Comparison of ENCODE assay signal across 15 cellular contexts in the genomic region with DNA sequence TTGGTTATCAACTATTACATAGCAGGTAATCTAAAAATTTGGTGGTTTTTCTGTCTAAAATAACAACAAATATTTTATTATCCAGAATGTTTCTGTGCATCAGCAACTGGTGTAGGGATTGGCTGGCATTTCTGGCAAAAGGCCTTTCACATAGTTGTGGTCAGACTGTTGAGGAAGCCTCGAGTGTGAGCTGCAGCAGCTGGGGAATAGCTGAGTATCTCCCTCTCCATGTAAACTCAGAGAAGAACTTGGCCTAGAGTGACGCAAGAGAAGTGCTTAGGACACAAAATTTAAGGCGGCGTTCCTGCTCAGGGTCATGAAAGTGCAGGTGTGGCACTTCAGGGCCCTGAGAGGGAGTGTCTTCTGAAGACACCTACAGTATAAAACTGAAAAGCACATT.
DNase-seq lines count a peak whose midpoint lies in the region; TF ChIP-seq lines count a peak whose summit lies in the region.
"Had no signal": no experiment of that assay in that cellular context is flagged by ENCODE, and none has a peak within 500 bp of the region (broad histone marks: within the 10 kb centered on the region; RNA-seq: fewer than 3 reads in every experiment).

No MANE protein-coding gene starts in this region.

- intact Hi-C loops in activated naive CD4-positive, alpha-beta T cell treated with anti-CD3 and anti-CD28 coated beads for 36 hours (cut with micrococcal nuclease) = no loop called here

- H3K4me3 Mint-ChIP-seq in activated naive CD4-positive, alpha-beta T cell treated with anti-CD3 and anti-CD28 coated beads for 36 hours = no peak overlapping the region
- H3K4me3 Mint-ChIP-seq: activated T-helper 17 cell treated with anti-CD3 and anti-CD28 coated beads, Interleukin-2, amount 50 U/mL, for 72 hours; endodermal cell; T-helper 2 cell treated with Interferon-gamma antibody and Interleukin-4, amounts not matched to agents 5 μg/mL and 100 μg/mL, for 36 hours had no signal

- H3K27me3 ChIP-seq in brain microvascular endothelial cell (replicated peaks) = no peaks in the 10 kb centered on the region
- H3K27me3 ChIP-seq in kidney epithelial cell (ENCODE audit: control insufficient read depth, insufficient read depth, low read length) = no peaks in the 10 kb centered on the region
- H3K27me3 ChIP-seq: thyroid gland had no signal

- TF ChIP-seq CTCF in AG04449 (IDR thresholded peaks at IDR 0.05; ENCODE audit: insufficient read depth, low read length, missing control alignments) (no peak), brain microvascular endothelial cell (IDR thresholded peaks at IDR 0.05; ENCODE audit: low read depth, low read length, missing control alignments) (no peak), kidney epithelial cell (IDR thresholded peaks at IDR 0.05; ENCODE audit: insufficient read depth, low read length, poor library complexity, severe bottlenecking) (no peak)

- POLR2A ChIA-PET in AG04449 (lab: Yijun Ruan, JAX) = no interaction called here

- H3K9me3 Mint-ChIP-seq in activated naive CD4-positive, alpha-beta T cell treated with anti-CD3 and anti-CD28 coated beads for 36 hours = peaks cover 8% of the 10 kb centered on the region
- H3K9me3 Mint-ChIP-seq: endodermal cell had no signal

- CTCF ChIA-PET in AG04449 (lab: Yijun Ruan, JAX) = no interaction called here
- CTCF ChIA-PET in activated naive CD4-positive, alpha-beta T cell treated with anti-CD3 and anti-CD28 coated beads for 36 hours (lab: Charles Lee) = no interaction called here

- H3K36me3 ChIP-seq in brain microvascular endothelial cell (replicated peaks) (no peaks in the 10 kb centered on the region), kidney epithelial cell (ENCODE audit: control insufficient read depth, insufficient read depth, low read length) (no peaks in the 10 kb centered on the region)
- H3K36me3 ChIP-seq: thyroid gland had no signal

- H3K27ac ChIP-seq in brain microvascular endothelial cell = no peak overlapping the region
- H3K27ac ChIP-seq: thyroid gland had no signal

- H3K27me3 Mint-ChIP-seq in activated naive CD4-positive, alpha-beta T cell treated with anti-CD3 and anti-CD28 coated beads for 36 hours (ENCODE audit: low read depth) = no peaks in the 10 kb centered on the region
- H3K27me3 Mint-ChIP-seq: activated T-helper 17 cell treated with anti-CD3 and anti-CD28 coated beads, Interleukin-2, amount 50 U/mL, for 72 hours had no signal

- H3K4me1 Mint-ChIP-seq in activated naive CD4-positive, alpha-beta T cell treated with anti-CD3 and anti-CD28 coated beads for 36 hours (ENCODE audit: low read depth) = no peaks in the 10 kb centered on the region
- H3K4me1 Mint-ChIP-seq: activated T-helper 17 cell treated with anti-CD3 and anti-CD28 coated beads, Interleukin-2, amount 50 U/mL, for 72 hours had no signal

- no peak overlapping the region for H3K27ac Mint-ChIP-seq in activated naive CD4-positive, alpha-beta T cell treated with anti-CD3 and anti-CD28 coated beads for 36 hours
- H3K27ac Mint-ChIP-seq: activated T-helper 17 cell treated with anti-CD3 and anti-CD28 coated beads, Interleukin-2, amount 50 U/mL, for 72 hours; endodermal cell; T-helper 2 cell treated with Interferon-gamma antibody and Interleukin-4, amounts not matched to agents 5 μg/mL and 100 μg/mL, for 36 hours had no signal

- H3K36me3 Mint-ChIP-seq in activated naive CD4-positive, alpha-beta T cell treated with anti-CD3 and anti-CD28 coated beads for 36 hours (ENCODE audit: low read depth) = no peaks in the 10 kb centered on the region

- in situ Hi-C loops in brain microvascular endothelial cell (cut with HindIII; ENCODE audit: low pct_ligation_motif_present, low sequenced_read_pairs) = no loop called here

- DNase-seq in AG04449 (ENCODE audit: low read depth, low spot score) = peak; percentile 70
- DNase-seq in NCI-H226 = peak; percentile 94
- DNase-seq in brain microvascular endothelial cell = peak; percentile 65
- DNase-seq in kidney epithelial cell (ENCODE audit: low read depth) = peak; percentile 39
- no peak for DNase-seq in activated naive CD4-positive, alpha-beta T cell treated with anti-CD3 and anti-CD28 coated beads for 36 hours
- no peak for DNase-seq in occipital lobe (lab: John Stamatoyannopoulos, UW)
- DNase-seq in Ammon's horn (ENCODE audit: low spot score) = no peak
- no peak for DNase-seq in activated gamma-delta T cell (lab: John Stamatoyannopoulos, UW)
- DNase-seq: activated CD4-positive, alpha-beta T cell treated with anti-CD3 and anti-CD28 coated beads, Interleukin-2, amount 50 U/mL, for 4 hours; endodermal cell; NCI-H1092; NCI-H446 treated with DMSO at 0.1 percent for 48 hours; thyroid gland had no signal

- H3K4me3 ChIP-seq in AG04449 (ENCODE audit: low read depth, low read length) (no peak overlapping the region), brain microvascular endothelial cell (ENCODE audit: low read depth, low read length) (no peak overlapping the region), kidney epithelial cell (ENCODE audit: low read depth, low read length) (no peak overlapping the region)
- H3K4me3 ChIP-seq: thyroid gland had no signal

Comparison
In these comparisons a context has a peak if more than half of its experiments do, and no peak if none do; other contexts are left out.
1. DNase-seq: peak in AG04449 (single experiment), NCI-H226 (single experiment), brain microvascular endothelial cell (single experiment) and kidney epithelial cell (single experiment); none in activated naive CD4-positive, alpha-beta T cell treated with anti-CD3 and anti-CD28 coated beads for 36 hours (single experiment), occipital lobe (single experiment), Ammon's horn (single experiment) and activated gamma-delta T cell (single experiment).